ENCODE assay signal across 18 cellular contexts in the genomic region with DNA sequence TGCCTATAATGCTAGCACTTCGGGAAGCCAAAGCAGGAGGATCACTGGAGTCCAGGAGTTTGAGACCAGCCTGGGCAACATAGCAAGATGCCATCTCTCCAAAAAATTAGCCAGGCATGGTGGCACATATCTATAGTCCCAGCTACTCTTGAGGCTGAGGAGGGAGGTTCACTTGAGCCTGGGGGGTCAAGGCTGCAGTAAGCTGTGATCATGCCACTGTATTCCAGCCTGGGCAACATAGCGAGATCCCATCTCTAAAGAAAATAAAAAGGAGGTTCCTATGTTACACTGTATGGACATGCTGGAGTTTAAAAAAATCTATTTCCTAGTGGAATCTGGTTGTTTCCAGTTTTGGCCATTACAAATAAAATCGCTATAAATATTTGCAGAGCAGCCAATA. TPM values are rescaled to one million over a fixed set of nuclear protein-coding genes. Genes with fewer than 3 reads are reported as not detected.
A peak's percentile ranks its signal among the peaks of the same experiment; 100 is the strongest.
DNase-seq lines count a peak whose midpoint lies in the region; ATAC-seq, FAIRE-seq and TF ChIP-seq lines count a peak whose summit lies in the region.
"Had no signal": no experiment of that assay in that cellular context is flagged by ENCODE, and none has a peak within 500 bp of the region (broad histone marks: within the 10 kb centered on the region; RNA-seq: fewer than 3 reads in every experiment).

No MANE protein-coding gene starts in this region.

- H3K4me3 Mint-ChIP-seq in activated T-helper 1 cell treated with anti-CD3 and anti-CD28 coated beads, Interleukin-12 subunit alpha, Interleukin-12 subunit beta, Interleukin-2, Interleukin-4 antibody, amounts not matched to agents 30 ng/mL and 10 ng/mL and 1 ng/mL, durations not matched to agents 14 hours and 24 hours and 36 hours, result no peak overlapping the region
- peak overlapping the region; percentile 12 for H3K4me3 Mint-ChIP-seq in type B pancreatic cell
- H3K4me3 Mint-ChIP-seq: CD14-positive monocyte; CD8-positive, alpha-beta T cell had no signal

- no peak overlapping the region for H3K56ac ChIP-seq in IMR-90 (ENCODE audit: extremely low read depth, insufficient read depth, low read length)

- no peak overlapping the region for H2BK120ac ChIP-seq in IMR-90 (ENCODE audit: low read depth, low read length)

- no peak overlapping the region for H2BK15ac ChIP-seq in IMR-90 (ENCODE audit: low read depth, low read length)

- intact Hi-C loops in HepG2 (cut with micrococcal nuclease; ENCODE audit: unreplicated experiment) (loop anchor here (5.0 kb wide), 1 partner anchor 139 kb away; no protein-coding TSS in a partner anchor), right lobe of liver (cut with DNase I) (loop anchor here in 1 of 2 donors (10.0 kb wide), 1 partner anchor 147 kb away; no protein-coding TSS in a partner anchor), IMR-90 (cut with micrococcal nuclease) (no loop called here), lower lobe of right lung (cut with DNase I) (no loop called here)
- intact Hi-C loops in activated T-helper 1 cell treated with anti-CD3 and anti-CD28 coated beads, Interleukin-12 subunit alpha, Interleukin-12 subunit beta, Interleukin-2, Interleukin-4 antibody, amounts not matched to agents 30 ng/mL and 10 ng/mL and 1 ng/mL, durations not matched to agents 14 hours and 24 hours and 36 hours (cut with micrococcal nuclease), result loop anchor here (5.0 to 10.0 kb wide), 4 partner anchors 559 to 1473 kb away; no protein-coding TSS in a partner anchor

- H3K27ac ChIP-seq in HepG2 (ENCODE audit: extremely low read length, insufficient read depth, low read length), result no peak overlapping the region
- no peak overlapping the region for H3K27ac ChIP-seq in right lobe of liver
- H3K27ac ChIP-seq in IMR-90 (ENCODE audit: insufficient read depth, low read length), result no peak overlapping the region
- no peak overlapping the region for H3K27ac ChIP-seq in lower lobe of right lung
- H3K27ac ChIP-seq: BLaER1 had no signal

- TF ChIP-seq CTCF in HepG2 (CRISPR knock-in tag; IDR thresholded peaks at IDR 0.05) (no peak), right lobe of liver (IDR thresholded peaks at IDR 0.05) (no peak), IMR-90 (conservative IDR thresholded peaks at IDR 0.05; ENCODE audit: low read depth, low read length) (no peak), type B pancreatic cell (conservative IDR thresholded peaks at IDR 0.05) (no peak), lower lobe of right lung (IDR thresholded peaks at IDR 0.05) (no peak)

- peak overlapping the region; percentile 18 for H3K4ac ChIP-seq in IMR-90 (ENCODE audit: low read depth, low read length)

- H3K36me3 Mint-ChIP-seq in activated T-helper 1 cell treated with anti-CD3 and anti-CD28 coated beads, Interleukin-12 subunit alpha, Interleukin-12 subunit beta, Interleukin-2, Interleukin-4 antibody, amounts not matched to agents 30 ng/mL and 10 ng/mL and 1 ng/mL, durations not matched to agents 14 hours and 24 hours and 36 hours (ENCODE audit: low read depth), result peaks cover 8% of the 10 kb centered on the region
- H3K36me3 Mint-ChIP-seq in type B pancreatic cell, result no peaks in the 10 kb centered on the region

- dilution Hi-C loops in IMR-90 (cut with HindIII; ENCODE audit: low sequenced_read_pairs, unreplicated experiment), result no loop called here

- H3K27ac Mint-ChIP-seq in activated T-helper 1 cell treated with anti-CD3 and anti-CD28 coated beads, Interleukin-12 subunit alpha, Interleukin-12 subunit beta, Interleukin-2, Interleukin-4 antibody, amounts not matched to agents 30 ng/mL and 10 ng/mL and 1 ng/mL, durations not matched to agents 14 hours and 24 hours and 36 hours, result peak overlapping the region; percentile 74
- H3K27ac Mint-ChIP-seq in type B pancreatic cell, result no peak overlapping the region
- H3K27ac Mint-ChIP-seq: CD14-positive monocyte; CD8-positive, alpha-beta T cell had no signal

- no peak for ATAC-seq in HepG2
- ATAC-seq in right lobe of liver, result no peak
- ATAC-seq in IMR-90 (ENCODE audit: low read depth), result no peak
- ATAC-seq in lower lobe of right lung, result no peak
- ATAC-seq: CD8-positive, alpha-beta T cell; GM12878; HCT116 had no signal

- H3K23ac ChIP-seq in IMR-90 (ENCODE audit: low read depth, low read length), result no peak overlapping the region

- TF ChIP-seq POLR2A in HepG2 (IDR thresholded peaks at IDR 0.05; ENCODE audit: insufficient read depth in 1 of 2, low read depth in 2 of 2, low read length in 2 of 2) (no peak), right lobe of liver (IDR thresholded peaks at IDR 0.05) (no peak), IMR-90 (IDR thresholded peaks at IDR 0.05; ENCODE audit: low read depth, low read length) (no peak)

- no peak overlapping the region for H2BK20ac ChIP-seq in IMR-90 (ENCODE audit: low read depth, low read length)

- no peak overlapping the region for H4K8ac ChIP-seq in IMR-90 (ENCODE audit: low read depth in 2 of 2, low read length in 2 of 2)

- BruUV-seq in HepG2 (replicated peaks; lab: Mats Ljungman, UMichigan), result no TSS peak
- BruUV-seq in IMR-90 (replicated peaks; lab: Mats Ljungman, UMichigan), result no TSS peak

- no peak overlapping the region for H3K4me2 ChIP-seq in HepG2 (ENCODE audit: low read depth, low read length)
- no peak overlapping the region for H3K4me2 ChIP-seq in IMR-90 (ENCODE audit: low read depth, low read length)
- H3K4me2 ChIP-seq: BLaER1 had no signal

- H3K9me3 ChIP-seq in HepG2 (ENCODE audit: low read length) (no peaks in the 10 kb centered on the region), right lobe of liver (no peaks in the 10 kb centered on the region), IMR-90 (ENCODE audit: control insufficient read depth, insufficient read depth, low read length) (no peaks in the 10 kb centered on the region), lower lobe of right lung (no peaks in the 10 kb centered on the region)
- H3K9me3 ChIP-seq: BLaER1 had no signal

- H3K9me1 ChIP-seq in IMR-90 (ENCODE audit: insufficient read depth, low read length), result 0 out of 2 replicates have a peak, but pooled peaks cover 4% of the 10 kb centered on the region

- in situ Hi-C loops in HepG2 (cut with HindIII; ENCODE audit: extremely low pct_ligation_motif_present, low pct_unique_long_range_greater_than_20kb) (no loop called here), IMR-90 (cut with MboI; ENCODE audit: low sequenced_read_pairs) (loop anchor here (5.0 kb wide), 1 partner anchor 134 kb away; no protein-coding TSS in a partner anchor)

- 98% methylated on average over 3 of the region's 3 CpGs for WGBS in HepG2 (ENCODE audit: low lambda C conversion rate)
- 100% methylated on average over 3 of the region's 3 CpGs for WGBS in right lobe of liver (ENCODE audit: insufficient coverage, low coverage, low lambda C conversion rate, missing lambda C conversion rate)
- WGBS in IMR-90 (ENCODE audit: extremely low coverage in 2 of 2, insufficient read length in 1 of 2), 2 experiments, result no CpG with 5 or more reads among the region's 3 CpGs

- no peak overlapping the region for H2BK5ac ChIP-seq in IMR-90 (ENCODE audit: low read depth, low read length, poor library complexity, severe bottlenecking)

- POLR2A ChIA-PET in HepG2 (lab: Yijun Ruan, JAX), result no interaction called here
- POLR2A ChIA-PET in IMR-90 (lab: Charles Lee; ENCODE audit: unreplicated experiment), result no interaction called here

- H2AFZ ChIP-seq in HepG2 (ENCODE audit: low read length), result no peak overlapping the region
- no peak overlapping the region for H2AFZ ChIP-seq in IMR-90 (replicated peaks; ENCODE audit: low read length, poor library complexity)

- 0 out of 2 replicates have a peak overlapping the region, but pooled peaks have one; percentile 3 for H3K14ac ChIP-seq in IMR-90 (replicated peaks; ENCODE audit: low read depth, low read length)

- H3K9ac ChIP-seq in HepG2 (ENCODE audit: insufficient read depth, low read depth, low read length) (no peak overlapping the region), IMR-90 (ENCODE audit: low read depth, low read length) (no peak overlapping the region)
- H3K9ac ChIP-seq: BLaER1 had no signal

- no peak overlapping the region for H4K91ac ChIP-seq in IMR-90 (ENCODE audit: insufficient read depth, low read depth, low read length)

- CTCF ChIA-PET in HepG2 (lab: Yijun Ruan, JAX; ENCODE audit: low intra/inter-chr PET ratio, low total read pairs), result no interaction called here
- CTCF ChIA-PET in IMR-90 (lab: Yijun Ruan, JAX), result no interaction called here

- TF ChIP-seq RAD21 in HepG2 (CRISPR knock-in tag; IDR thresholded peaks at IDR 0.05) (no peak), IMR-90 (IDR thresholded peaks at IDR 0.05; ENCODE audit: low read length) (no peak)

- H3K4me3 ChIP-seq in HepG2 (replicated peaks in 1 of 3; ENCODE audit: insufficient read depth in 1 of 3, low read depth in 2 of 3, low read length in 3 of 3) (no peak overlapping the region), right lobe of liver (no peak overlapping the region), IMR-90 (ENCODE audit: insufficient read depth, low read depth, low read length) (no peak overlapping the region), lower lobe of right lung (no peak overlapping the region)
- H3K4me3 ChIP-seq: BLaER1, GM12878 had no signal

- H3K9me3 Mint-ChIP-seq in activated T-helper 1 cell treated with anti-CD3 and anti-CD28 coated beads, Interleukin-12 subunit alpha, Interleukin-12 subunit beta, Interleukin-2, Interleukin-4 antibody, amounts not matched to agents 30 ng/mL and 10 ng/mL and 1 ng/mL, durations not matched to agents 14 hours and 24 hours and 36 hours, result no peaks in the 10 kb centered on the region
- no peaks in the 10 kb centered on the region for H3K9me3 Mint-ChIP-seq in type B pancreatic cell
- H3K9me3 Mint-ChIP-seq: CD8-positive, alpha-beta T cell had no signal

- peaks cover 28 to 45% of the 10 kb centered on the region in 2 experiments for H3K79me1 ChIP-seq in IMR-90 (ENCODE audit: low read depth in 1 of 2, low read length in 2 of 2)

- no peaks in the 10 kb centered on the region for H4K20me1 ChIP-seq in HepG2 (ENCODE audit: insufficient read depth, low read length)
- H4K20me1 ChIP-seq in IMR-90 (ENCODE audit: insufficient read depth, low read length), result no peaks in the 10 kb centered on the region
- H4K20me1 ChIP-seq: BLaER1 had no signal

- TF ChIP-seq EP300 in HepG2 (IDR thresholded peaks at IDR 0.05; ENCODE audit: low read depth in 2 of 2, low read length in 2 of 2) (no peak), HepG2 (CRISPR knock-in tag; IDR thresholded peaks at IDR 0.05; ENCODE audit: borderline replicate concordance) (no peak)

- peaks cover 40% of the 10 kb centered on the region for H3K4me1 Mint-ChIP-seq in activated T-helper 1 cell treated with anti-CD3 and anti-CD28 coated beads, Interleukin-12 subunit alpha, Interleukin-12 subunit beta, Interleukin-2, Interleukin-4 antibody, amounts not matched to agents 30 ng/mL and 10 ng/mL and 1 ng/mL, durations not matched to agents 14 hours and 24 hours and 36 hours (ENCODE audit: low read depth)
- peaks cover 9% of the 10 kb centered on the region for H3K4me1 Mint-ChIP-seq in type B pancreatic cell (ENCODE audit: unreplicated experiment)

- H3K18ac ChIP-seq in IMR-90 (ENCODE audit: low read depth, low read length), result no peak overlapping the region; the same call in 1 of the 2 replicates

- no peak for FAIRE-seq in HepG2 (lab: Jason Lieb, UNC)
- FAIRE-seq: A204.1, GM12878 had no signal

- H2AK5ac ChIP-seq in IMR-90 (ENCODE audit: low read depth, low read length), result peak overlapping the region; percentile 0; the same call in 1 of the 2 replicates

- H3K27me3 Mint-ChIP-seq in activated T-helper 1 cell treated with anti-CD3 and anti-CD28 coated beads, Interleukin-12 subunit alpha, Interleukin-12 subunit beta, Interleukin-2, Interleukin-4 antibody, amounts not matched to agents 30 ng/mL and 10 ng/mL and 1 ng/mL, durations not matched to agents 14 hours and 24 hours and 36 hours (ENCODE audit: insufficient read depth), result peaks cover 8% of the 10 kb centered on the region
- H3K27me3 Mint-ChIP-seq in type B pancreatic cell, result no peaks in the 10 kb centered on the region

- no peak for DNase-seq in HepG2 (ENCODE audit: low spot score)
- DNase-seq in right lobe of liver, result no peak
- DNase-seq in IMR-90, result no peak
- no peak for DNase-seq in activated T-helper 1 cell treated with anti-CD3 and anti-CD28 coated beads, Interleukin-12 subunit alpha, Interleukin-12 subunit beta, Interleukin-2, Interleukin-4 antibody, amounts not matched to agents 30 ng/mL and 10 ng/mL and 1 ng/mL, durations not matched to agents 14 hours and 24 hours and 36 hours (ENCODE audit: low spot score)
- no peak for DNase-seq in type B pancreatic cell (ENCODE audit: extremely low spot score, unreplicated experiment)
- no peak for DNase-seq in lower lobe of right lung
- no peak for DNase-seq in AG20443 (ENCODE audit: low spot score)
- DNase-seq: ACHN; Calu3; CD8-positive, alpha-beta T cell; DMS79 treated with DMSO at 0.1 percent for 48 hours; GOT3; H7 had no signal

- H3K4me1 ChIP-seq in HepG2 (ENCODE audit: insufficient read depth, low read length), result 0 out of 2 replicates have a peak, but pooled peaks cover 9% of the 10 kb centered on the region
- peaks cover 0 to 6% (median 0%) of the 10 kb centered on the region in 4 donors for H3K4me1 ChIP-seq in right lobe of liver
- no peaks in the 10 kb centered on the region for H3K4me1 ChIP-seq in IMR-90 (ENCODE audit: control insufficient read depth, insufficient read depth, low read length)
- peaks cover 15% of the 10 kb centered on the region for H3K4me1 ChIP-seq in lower lobe of right lung

- H2AK9ac ChIP-seq in IMR-90 (replicated peaks; ENCODE audit: low read depth, low read length, poor library complexity), result no peak overlapping the region

- H3K36me3 ChIP-seq in HepG2 (replicated peaks in 1 of 2; ENCODE audit: control insufficient read depth in 1 of 2, insufficient read depth in 2 of 2, low read length in 2 of 2) (no peaks in the 10 kb centered on the region), right lobe of liver (no peaks in the 10 kb centered on the region), IMR-90 (ENCODE audit: control insufficient read depth, insufficient read depth, low read length) (peaks cover 2% of the 10 kb centered on the region; the same call in 1 of the 2 replicates), lower lobe of right lung (no peaks in the 10 kb centered on the region)
- H3K36me3 ChIP-seq: BLaER1 had no signal

- H3K27me3 ChIP-seq in HepG2 (ENCODE audit: control insufficient read depth in 1 of 2, insufficient read depth in 2 of 2, low read length in 2 of 2) (no peaks in the 10 kb centered on the region; a peak in 1 of 5 replicates), right lobe of liver (no peaks in the 10 kb centered on the region), IMR-90 (ENCODE audit: control insufficient read depth, insufficient read depth, low read length) (no peaks in the 10 kb centered on the region), lower lobe of right lung (ENCODE audit: low read depth) (no peaks in the 10 kb centered on the region)
- H3K27me3 ChIP-seq: BLaER1 had no signal

- H4K5ac ChIP-seq in IMR-90 (ENCODE audit: low read depth, low read length), result no peak overlapping the region

- H3K79me2 ChIP-seq in HepG2 (ENCODE audit: insufficient read depth, low read length), result peaks cover 3% of the 10 kb centered on the region

RNA-seq across cellular contexts. Expression of gene CAB39L, which starts 2.6 kb away (rescaled TPM):
- total RNA-seq in HepG2 (2016; rRNA removed; fragmentation: Illumina TruSeq; extraction: Trizol) (6.1 and 8.3 TPM in 2 replicates), right lobe of liver (1 to 10 TPM; 1.9 to 4.1 (median 2.8) TPM), IMR-90 (2012; rRNA removed) (16.7 and 21.9 TPM in 2 replicates), type B pancreatic cell (ENCODE audit: low replicate concordance) (11.4 and 18.1 TPM in 2 replicates), lower lobe of right lung (13.4 TPM)
- total RNA-seq in HepG2 (2016; cell fraction: cytosol; rRNA removed; fragmentation: Illumina TruSeq; extraction: Trizol; ENCODE audit: low read depth), result 2.2 TPM in 2 replicates
- total RNA-seq in HepG2 (2016; cell fraction: insoluble cytoplasmic fraction; rRNA removed; fragmentation: Illumina TruSeq; extraction: Trizol), result 5.6 and 8.5 TPM in 2 replicates
- 6.0 and 6.4 TPM in 2 replicates for total RNA-seq in HepG2 (2016; cell fraction: membrane; rRNA removed; fragmentation: Illumina TruSeq; extraction: Trizol)
- 3.9 and 4.0 TPM in 2 replicates for total RNA-seq in HepG2 (2016; cell fraction: nucleus; rRNA removed; fragmentation: Illumina TruSeq; extraction: Trizol)
- polyA plus RNA-seq in HepG2 (2011; rRNA removed) (2.2 and 3.1 TPM in 2 replicates), IMR-90 (2012; rRNA removed) (6.6 and 8.5 TPM in 2 replicates)
- polyA plus RNA-seq in HepG2 (2011; cell fraction: cytosol; rRNA removed), result 1.7 and 2.4 TPM in 2 replicates
- polyA plus RNA-seq in HepG2 (2011; cell fraction: nucleus; rRNA removed), result 1.00 and 1.1 TPM in 2 replicates
- 2.9 and 3.9 TPM in 2 replicates for polyA plus RNA-seq in HepG2 (2012)
- 1.5 and 2.1 TPM in 2 replicates for polyA plus RNA-seq in HepG2 (2016; cell fraction: cytosol; fragmentation: Illumina TruSeq; extraction: Trizol; ENCODE audit: low read depth)
- 7.8 and 8.2 TPM in 2 replicates for polyA plus RNA-seq in HepG2 (2016; cell fraction: insoluble cytoplasmic fraction; fragmentation: Illumina TruSeq; extraction: Trizol; ENCODE audit: low read depth)
- 4.1 and 4.4 TPM in 2 replicates for polyA plus RNA-seq in HepG2 (2016; cell fraction: membrane; fragmentation: Illumina TruSeq; extraction: Trizol; ENCODE audit: low read depth)
- polyA plus RNA-seq in HepG2 (2016; cell fraction: nucleus; fragmentation: Illumina TruSeq; extraction: Trizol; ENCODE audit: insufficient read depth, low read depth), result 3.4 and 4.1 TPM in 2 replicates
- polyA minus RNA-seq in HepG2 (2011; rRNA and poly(A)+ RNA removed; ENCODE audit: low replicate concordance), result 1.5 and 4.9 TPM in 2 replicates
- polyA minus RNA-seq in HepG2 (2011; cell fraction: cytosol; rRNA and poly(A)+ RNA removed), result 2.0 and 3.7 TPM in 2 replicates
- 4.4 and 4.5 TPM in 2 replicates for polyA minus RNA-seq in HepG2 (2011; cell fraction: nucleus; rRNA and poly(A)+ RNA removed)
- polyA plus RNA-seq in IMR-90 (2012; cell fraction: cytosol; rRNA removed), result 2.4 and 3.2 TPM in 2 replicates
- 2.4 and 6.0 TPM in 2 replicates for polyA plus RNA-seq in IMR-90 (2012; cell fraction: nucleus; rRNA removed; ENCODE audit: low replicate concordance)
- total RNA-seq in activated T-helper 1 cell treated with anti-CD3 and anti-CD28 coated beads, Interleukin-12 subunit alpha, Interleukin-12 subunit beta, Interleukin-2, Interleukin-4 antibody, amounts not matched to agents 30 ng/mL and 10 ng/mL and 1 ng/mL, durations not matched to agents 14 hours and 24 hours and 36 hours, result 7.0 and 7.1 TPM in 2 replicates

RNA-seq across cellular contexts. Expression of gene SETDB2, which starts 2.8 kb away (rescaled TPM):
- total RNA-seq in HepG2 (2016; rRNA removed; fragmentation: Illumina TruSeq; extraction: Trizol) (8.7 and 9.5 TPM in 2 replicates), right lobe of liver (1 to 10 TPM; 3.7 to 6.7 (median 4.6) TPM), IMR-90 (2012; rRNA removed) (5.7 and 8.6 TPM in 2 replicates), type B pancreatic cell (ENCODE audit: low replicate concordance) (8.2 and 11.8 TPM in 2 replicates), lower lobe of right lung (21.1 TPM)
- 6.9 and 7.8 TPM in 2 replicates for total RNA-seq in HepG2 (2016; cell fraction: cytosol; rRNA removed; fragmentation: Illumina TruSeq; extraction: Trizol; ENCODE audit: low read depth)
- total RNA-seq in HepG2 (2016; cell fraction: insoluble cytoplasmic fraction; rRNA removed; fragmentation: Illumina TruSeq; extraction: Trizol), result 8.3 and 9.7 TPM in 2 replicates
- total RNA-seq in HepG2 (2016; cell fraction: membrane; rRNA removed; fragmentation: Illumina TruSeq; extraction: Trizol), result 8.2 and 9.2 TPM in 2 replicates
- 13.6 and 15.9 TPM in 2 replicates for total RNA-seq in HepG2 (2016; cell fraction: nucleus; rRNA removed; fragmentation: Illumina TruSeq; extraction: Trizol)
- polyA plus RNA-seq in HepG2 (2011; rRNA removed) (6.1 and 8.1 TPM in 2 replicates), IMR-90 (2012; rRNA removed) (2.9 and 4.3 TPM in 2 replicates)
- 2.2 and 3.0 TPM in 2 replicates for polyA plus RNA-seq in HepG2 (2011; cell fraction: cytosol; rRNA removed)
- polyA plus RNA-seq in HepG2 (2011; cell fraction: nucleus; rRNA removed), result 6.3 and 8.6 TPM in 2 replicates
- polyA plus RNA-seq in HepG2 (2012), result 7.9 and 8.3 TPM in 2 replicates
- 1.1 and 2.0 TPM in 2 replicates for polyA plus RNA-seq in HepG2 (2016; cell fraction: cytosol; fragmentation: Illumina TruSeq; extraction: Trizol; ENCODE audit: low read depth)
- polyA plus RNA-seq in HepG2 (2016; cell fraction: insoluble cytoplasmic fraction; fragmentation: Illumina TruSeq; extraction: Trizol; ENCODE audit: low read depth), result 7.2 and 7.5 TPM in 2 replicates
- polyA plus RNA-seq in HepG2 (2016; cell fraction: membrane; fragmentation: Illumina TruSeq; extraction: Trizol; ENCODE audit: low read depth), result 3.4 TPM in 2 replicates
- 16.0 and 16.3 TPM in 2 replicates for polyA plus RNA-seq in HepG2 (2016; cell fraction: nucleus; fragmentation: Illumina TruSeq; extraction: Trizol; ENCODE audit: insufficient read depth, low read depth)
- polyA minus RNA-seq in HepG2 (2011; rRNA and poly(A)+ RNA removed; ENCODE audit: low replicate concordance), result 1.6 and 2.4 TPM in 2 replicates
- polyA minus RNA-seq in HepG2 (2011; cell fraction: cytosol; rRNA and poly(A)+ RNA removed), result 5.6 and 6.7 TPM in 2 replicates
- polyA minus RNA-seq in HepG2 (2011; cell fraction: nucleus; rRNA and poly(A)+ RNA removed), result 23.7 and 25.6 TPM in 2 replicates
- polyA plus RNA-seq in IMR-90 (2012; cell fraction: cytosol; rRNA removed), result 0.33 and 0.35 TPM in 2 replicates
- 1.1 and 6.2 TPM in 2 replicates for polyA plus RNA-seq in IMR-90 (2012; cell fraction: nucleus; rRNA removed; ENCODE audit: low replicate concordance)
- total RNA-seq in activated T-helper 1 cell treated with anti-CD3 and anti-CD28 coated beads, Interleukin-12 subunit alpha, Interleukin-12 subunit beta, Interleukin-2, Interleukin-4 antibody, amounts not matched to agents 30 ng/mL and 10 ng/mL and 1 ng/mL, durations not matched to agents 14 hours and 24 hours and 36 hours, result 13.0 and 14.6 TPM in 2 replicates

RNA-seq across cellular contexts. Expression of gene PHF11, which starts 54.4 kb away (rescaled TPM):
- total RNA-seq in HepG2 (2016; rRNA removed; fragmentation: Illumina TruSeq; extraction: Trizol), result 9.0 and 15.8 TPM in 2 replicates
- total RNA-seq in HepG2 (2016; cell fraction: cytosol; rRNA removed; fragmentation: Illumina TruSeq; extraction: Trizol; ENCODE audit: low read depth), result 3.5 and 8.1 TPM in 2 replicates
- 9.8 and 12.7 TPM in 2 replicates for total RNA-seq in HepG2 (2016; cell fraction: insoluble cytoplasmic fraction; rRNA removed; fragmentation: Illumina TruSeq; extraction: Trizol)
- total RNA-seq in HepG2 (2016; cell fraction: membrane; rRNA removed; fragmentation: Illumina TruSeq; extraction: Trizol), result 9.7 and 10.0 TPM in 2 replicates
- total RNA-seq in HepG2 (2016; cell fraction: nucleus; rRNA removed; fragmentation: Illumina TruSeq; extraction: Trizol), result 18.8 and 22.6 TPM in 2 replicates
- polyA plus RNA-seq in HepG2 (2011; rRNA removed), result 17.5 and 22.0 TPM in 2 replicates
- polyA plus RNA-seq in HepG2 (2011; cell fraction: cytosol; rRNA removed), result 4.7 and 6.0 TPM in 2 replicates
- 36.1 and 40.1 TPM in 2 replicates for polyA plus RNA-seq in HepG2 (2011; cell fraction: nucleus; rRNA removed)
- polyA plus RNA-seq in HepG2 (2012), result 14.5 TPM in 2 replicates
- 5.2 and 6.8 TPM in 2 replicates for polyA plus RNA-seq in HepG2 (2016; cell fraction: cytosol; fragmentation: Illumina TruSeq; extraction: Trizol; ENCODE audit: low read depth)
- polyA plus RNA-seq in HepG2 (2016; cell fraction: insoluble cytoplasmic fraction; fragmentation: Illumina TruSeq; extraction: Trizol; ENCODE audit: low read depth), result 10.5 and 12.9 TPM in 2 replicates
- polyA plus RNA-seq in HepG2 (2016; cell fraction: membrane; fragmentation: Illumina TruSeq; extraction: Trizol; ENCODE audit: low read depth), result 7.1 and 7.3 TPM in 2 replicates
- 55.0 and 55.4 TPM in 2 replicates for polyA plus RNA-seq in HepG2 (2016; cell fraction: nucleus; fragmentation: Illumina TruSeq; extraction: Trizol; ENCODE audit: insufficient read depth, low read depth)
- 6.7 and 7.2 TPM in 2 replicates for polyA minus RNA-seq in HepG2 (2011; rRNA and poly(A)+ RNA removed; ENCODE audit: low replicate concordance)
- polyA minus RNA-seq in HepG2 (2011; cell fraction: cytosol; rRNA and poly(A)+ RNA removed), result 3.6 and 5.0 TPM in 2 replicates
- polyA minus RNA-seq in HepG2 (2011; cell fraction: nucleus; rRNA and poly(A)+ RNA removed), result 23.8 and 26.6 TPM in 2 replicates
- total RNA-seq in right lobe of liver, result 10 to 100 TPM; 10.8 to 21.4 (median 17.2) TPM
- 3.9 and 6.7 TPM in 2 replicates for total RNA-seq in IMR-90 (2012; rRNA removed)
- 12.2 and 15.4 TPM in 2 replicates for polyA plus RNA-seq in IMR-90 (2012; rRNA removed)
- 4.0 TPM in 2 replicates for polyA plus RNA-seq in IMR-90 (2012; cell fraction: cytosol; rRNA removed)
- 9.2 and 65.7 TPM in 2 replicates for polyA plus RNA-seq in IMR-90 (2012; cell fraction: nucleus; rRNA removed; ENCODE audit: low replicate concordance)
- 66.0 and 68.0 TPM in 2 replicates for total RNA-seq in activated T-helper 1 cell treated with anti-CD3 and anti-CD28 coated beads, Interleukin-12 subunit alpha, Interleukin-12 subunit beta, Interleukin-2, Interleukin-4 antibody, amounts not matched to agents 30 ng/mL and 10 ng/mL and 1 ng/mL, durations not matched to agents 14 hours and 24 hours and 36 hours
- total RNA-seq in type B pancreatic cell (ENCODE audit: low replicate concordance), result 18.9 and 20.7 TPM in 2 replicates
- total RNA-seq in lower lobe of right lung, result 59.8 TPM

Comparison
In these comparisons a context has a peak if more than half of its experiments do, and no peak if none do; other contexts are left out.
1. intact Hi-C loops: an anchor here in HepG2 (5.0 kb wide) and activated T-helper 1 cell treated with anti-CD3 and anti-CD28 coated beads, Interleukin-12 subunit alpha, Interleukin-12 subunit beta, Interleukin-2, Interleukin-4 antibody, amounts not matched to agents 30 ng/mL and 10 ng/mL and 1 ng/mL, durations not matched to agents 14 hours and 24 hours and 36 hours (5.0 to 10.0 kb wide); none called in IMR-90 and lower lobe of right lung.